ENCODE assay signal across 16 cellular contexts in genomic region chr12:108712164-108712924, GRCh38. TPM values are rescaled to one million over a fixed set of nuclear protein-coding genes. Genes with fewer than 3 reads are reported as not detected.
A peak's percentile ranks its signal among the peaks of the same experiment; 100 is the strongest.
DNase-seq lines count a peak whose midpoint lies in the region; ATAC-seq, FAIRE-seq and TF ChIP-seq lines count a peak whose summit lies in the region.
"Had no signal": no experiment of that assay in that cellular context is flagged by ENCODE, and none has a peak within 500 bp of the region (broad histone marks: within the 10 kb centered on the region; RNA-seq: fewer than 3 reads in every experiment).

No MANE protein-coding gene starts in this region.

- H3K27me3 ChIP-seq in astrocyte (ENCODE audit: insufficient read depth, low read length), result no peaks in the 10 kb centered on the region

- no peaks in the 10 kb centered on the region for H3K9me3 Mint-ChIP-seq in astrocyte (ENCODE audit: unreplicated experiment)
- no peaks in the 10 kb centered on the region for H3K9me3 Mint-ChIP-seq in nephron
- H3K9me3 Mint-ChIP-seq: stimulated activated naive CD8-positive, alpha-beta T cell treated with anti-CD3 and anti-CD28 coated beads, Interleukin-15, amount 100 ng/mL, for 72 hours; T-helper 1 cell treated with Interleukin-12 subunit alpha and Interleukin-12 subunit beta and Interleukin-4 antibody, amounts not matched to agents 30 μg/mL and 1 μg/mL, for 36 hours had no signal

- no peak overlapping the region for H3K4me2 ChIP-seq in astrocyte (ENCODE audit: low read length)

- H3K27me3 Mint-ChIP-seq in astrocyte (ENCODE audit: low read depth, unreplicated experiment) (no peaks in the 10 kb centered on the region), nephron (ENCODE audit: low read depth) (no peaks in the 10 kb centered on the region)
- H3K27me3 Mint-ChIP-seq: progenitor cell of endocrine pancreas had no signal

- peaks cover 84% of the 10 kb centered on the region for H4K20me1 ChIP-seq in astrocyte (ENCODE audit: insufficient read depth, low read length)

- no peaks in the 10 kb centered on the region for H3K9me3 ChIP-seq in astrocyte (ENCODE audit: insufficient read depth, low read depth, low read length)

- no peak overlapping the region for H3K9ac ChIP-seq in astrocyte (ENCODE audit: low read length)

- TF ChIP-seq CTCF in GM10248 (IDR thresholded peaks at IDR 0.05; ENCODE audit: control extremely low read depth, extremely low read depth, low read depth, missing control alignments), result no peak
- no peak for TF ChIP-seq CTCF in astrocyte (IDR thresholded peaks at IDR 0.05; ENCODE audit: insufficient read depth, low read depth, low read length)
- TF ChIP-seq CTCF in nephron (IDR thresholded peaks at IDR 0.05; ENCODE audit: unreplicated experiment in 3 of 3), result no peak

- POLR2A ChIA-PET in GM10248 (lab: Yijun Ruan, JAX), result no interaction called here

- H3K4me1 Mint-ChIP-seq in astrocyte (ENCODE audit: low read depth, unreplicated experiment) (peaks cover 42% of the 10 kb centered on the region), nephron (peaks cover 54% of the 10 kb centered on the region)

- DNase-seq in GM10248 (ENCODE audit: extremely low spot score) (peak; percentile 37), Kasumi-1 (lab: John Stamatoyannopoulos, UW) (peak; percentile 6 to 10), astrocyte (ENCODE audit: low read depth) (no peak), NCI-H187 treated with DMSO at 0.1 percent for 48 hours (lab: John Stamatoyannopoulos, UW) (no peak), DMS114 treated with DMSO at 0.1 percent for 48 hours (lab: John Stamatoyannopoulos, UW; ENCODE audit: unreplicated experiment) (no peak), NCI-H748 treated with DMSO at 0.1 percent for 48 hours (lab: John Stamatoyannopoulos, UW) (no peak)
- DNase-seq: activated CD4-positive, alpha-beta T cell treated with anti-CD3 and anti-CD28 coated beads, Interleukin-2, amount 50 U/mL, for 4 hours; activated effector memory CD4-positive, alpha-beta T cell treated with anti-CD3 and anti-CD28 coated beads, Interleukin-2, amount 50 U/mL, for 16 hours; C1 segment of cervical spinal cord; NCI-H1436; stimulated activated CD4-positive, alpha-beta T cell treated with anti-CD3 and anti-CD28 coated beads, Interleukin-4, amount 100 ng/mL, for 4 hours; stimulated activated naive CD8-positive, alpha-beta T cell treated with anti-CD3 and anti-CD28 coated beads, Interleukin-15, amount 100 ng/mL, for 72 hours had no signal

- H2AFZ ChIP-seq in astrocyte (ENCODE audit: low read depth, low read length), result no peak overlapping the region

- H3K79me2 ChIP-seq in astrocyte (ENCODE audit: insufficient read depth, low read length), result peaks cover 100% of the 10 kb centered on the region

- CTCF ChIA-PET in GM10248 (lab: Yijun Ruan, JAX), result interaction anchor here (1.7 to 1.8 kb wide), 2 partner anchors 9 to 10 kb away, joined by 7 to 8 read pairs; no protein-coding TSS in a partner anchor

- peaks cover 14% of the 10 kb centered on the region for H3K4me1 ChIP-seq in astrocyte (ENCODE audit: insufficient read depth, low read length)

- no peak overlapping the region for H3K4me3 Mint-ChIP-seq in astrocyte (ENCODE audit: unreplicated experiment)
- peak overlapping the region in 1 of 3 experiments; percentile 56 for H3K4me3 Mint-ChIP-seq in nephron
- H3K4me3 Mint-ChIP-seq: stimulated activated naive CD8-positive, alpha-beta T cell treated with anti-CD3 and anti-CD28 coated beads, Interleukin-15, amount 100 ng/mL, for 72 hours; T-helper 1 cell treated with Interleukin-12 subunit alpha and Interleukin-12 subunit beta and Interleukin-4 antibody, amounts not matched to agents 30 μg/mL and 1 μg/mL, for 36 hours had no signal

- H3K4me3 ChIP-seq in astrocyte (ENCODE audit: insufficient read depth, low read depth, low read length), result no peak overlapping the region

- ATAC-seq in HG02840 (IDR thresholded peaks at IDR 0.05; ENCODE audit: low FRiP score, unreplicated experiment), result no peak
- ATAC-seq: stimulated activated naive CD8-positive, alpha-beta T cell treated with anti-CD3 and anti-CD28 coated beads, Interleukin-15, amount 100 ng/mL, for 72 hours had no signal

- no peak overlapping the region for H3K27ac ChIP-seq in astrocyte (ENCODE audit: low read depth, low read length)

- H3K36me3 Mint-ChIP-seq in astrocyte (ENCODE audit: low read depth, unreplicated experiment) (peaks cover 9% of the 10 kb centered on the region), nephron (ENCODE audit: low read depth) (peaks cover 11% of the 10 kb centered on the region)

- H3K27ac Mint-ChIP-seq in astrocyte (ENCODE audit: unreplicated experiment), result peak overlapping the region; percentile 15
- peak overlapping the region; percentile 20 to 97 (median 88) for H3K27ac Mint-ChIP-seq in nephron
- H3K27ac Mint-ChIP-seq: progenitor cell of endocrine pancreas; T-helper 1 cell treated with Interleukin-12 subunit alpha and Interleukin-12 subunit beta and Interleukin-4 antibody, amounts not matched to agents 30 μg/mL and 1 μg/mL, for 36 hours had no signal

- H3K36me3 ChIP-seq in astrocyte (ENCODE audit: insufficient read depth, low read length), result peaks cover 12% of the 10 kb centered on the region

- no peak for FAIRE-seq in astrocyte (lab: Jason Lieb, UNC)

RNA-seq across cellular contexts. Expression of gene CORO1C, which starts 19.0 kb away (rescaled TPM):
- total RNA-seq in astrocyte, result 364 and 391 TPM in 2 replicates

Comparison
In these comparisons a context has a peak if more than half of its experiments do, and no peak if none do; other contexts are left out.
1. DNase-seq: peak in GM10248 (single experiment) and Kasumi-1 (2 of 2); none in astrocyte (single experiment), NCI-H187 treated with DMSO at 0.1 percent for 48 hours (single experiment), DMS114 treated with DMSO at 0.1 percent for 48 hours (single experiment) and NCI-H748 treated with DMSO at 0.1 percent for 48 hours (single experiment).